ENCODE assay signal across 1 cellular context in the genomic region with DNA sequence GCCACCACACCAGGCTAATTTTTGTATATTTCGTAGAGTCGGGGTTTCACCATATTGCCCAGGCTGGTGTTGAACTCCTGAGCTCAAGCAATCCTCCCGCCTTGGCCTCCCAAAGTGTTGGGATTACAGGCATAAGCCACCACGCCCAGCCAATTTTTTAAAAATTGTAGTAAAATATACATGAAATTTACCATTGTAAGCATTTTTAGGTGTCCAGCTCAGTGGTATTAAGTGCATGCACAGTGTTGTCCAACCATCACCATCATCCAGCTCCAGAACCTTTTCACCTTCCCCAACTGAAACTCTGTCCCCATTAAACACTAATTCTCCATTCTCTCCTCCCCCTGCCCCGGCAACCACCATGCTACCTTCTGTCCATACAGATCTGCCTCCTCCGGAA.
TF ChIP-seq lines count a peak whose summit lies in the region.

No MANE protein-coding gene starts in this region.

TF ChIP-seq in H1, 55 proteins besides CTCF, POLR2A, EP300 and RAD21:
- TF ChIP-seq BCL11A (IDR thresholded peaks at IDR 0.05; ENCODE audit: low read depth in 2 of 2, low read length in 2 of 2), result no peak
- TF ChIP-seq MAFK (IDR thresholded peaks at IDR 0.05; ENCODE audit: low read depth, low read length), result no peak
- no peak for TF ChIP-seq RFX5 (IDR thresholded peaks at IDR 0.05; ENCODE audit: borderline replicate concordance, low read depth, low read length)
- TF ChIP-seq EGR1 (IDR thresholded peaks at IDR 0.05; ENCODE audit: borderline replicate concordance, low read depth, low read length), result no peak
